ENCODE assay signal across 1 cellular context in the genomic region with DNA sequence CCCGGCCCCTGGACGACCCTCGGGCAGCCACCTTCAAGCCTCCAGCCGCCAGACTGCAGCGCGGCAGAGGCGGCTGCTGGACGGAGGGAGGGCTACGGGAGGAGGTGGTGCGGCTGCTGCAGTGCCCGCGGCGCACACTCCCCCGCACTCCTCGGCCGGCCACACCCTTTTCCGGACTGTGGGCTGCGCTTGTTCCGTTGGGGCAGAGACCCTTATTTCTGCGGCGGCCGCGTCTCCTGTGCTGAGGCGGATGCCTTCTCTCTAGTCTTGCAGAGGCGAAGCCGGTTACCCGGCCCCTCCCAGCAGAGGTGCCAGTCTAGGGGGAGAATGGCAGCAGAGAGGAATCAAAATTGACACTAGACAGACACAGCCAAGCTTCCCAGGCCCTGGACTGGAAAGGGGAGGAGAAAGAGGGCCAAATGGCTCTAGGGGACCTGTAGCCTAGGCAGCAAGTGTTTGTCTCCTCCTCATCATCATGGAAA.
TF ChIP-seq lines count a peak whose summit lies in the region.

No MANE protein-coding gene starts in this region.

TF ChIP-seq in K562, 482 proteins besides CTCF, POLR2A, EP300 and RAD21 (continued from another document and continues in another):
- TF ChIP-seq, protein P1, sequence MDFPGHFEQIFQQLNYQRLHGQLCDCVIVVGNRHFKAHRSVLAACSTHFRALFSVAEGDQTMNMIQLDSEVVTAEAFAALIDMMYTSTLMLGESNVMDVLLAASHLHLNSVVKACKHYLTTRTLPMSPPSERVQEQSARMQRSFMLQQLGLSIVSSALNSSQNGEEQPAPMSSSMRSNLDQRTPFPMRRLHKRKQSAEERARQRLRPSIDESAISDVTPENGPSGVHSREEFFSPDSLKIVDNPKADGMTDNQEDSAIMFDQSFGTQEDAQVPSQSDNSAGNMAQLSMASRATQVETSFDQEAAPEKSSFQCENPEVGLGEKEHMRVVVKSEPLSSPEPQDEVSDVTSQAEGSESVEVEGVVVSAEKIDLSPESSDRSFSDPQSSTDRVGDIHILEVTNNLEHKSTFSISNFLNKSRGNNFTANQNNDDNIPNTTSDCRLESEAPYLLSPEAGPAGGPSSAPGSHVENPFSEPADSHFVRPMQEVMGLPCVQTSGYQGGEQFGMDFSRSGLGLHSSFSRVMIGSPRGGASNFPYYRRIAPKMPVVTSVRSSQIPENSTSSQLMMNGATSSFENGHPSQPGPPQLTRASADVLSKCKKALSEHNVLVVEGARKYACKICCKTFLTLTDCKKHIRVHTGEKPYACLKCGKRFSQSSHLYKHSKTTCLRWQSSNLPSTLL (IDR thresholded peaks at IDR 0.05), result no peak
- peak; percentile 45; the same call in 1 of the 2 replicates for TF ChIP-seq ZNF583 (CRISPR knock-in tag; IDR thresholded peaks at IDR 0.05)
- peak; percentile 95 for TF ChIP-seq EGR1 (conservative IDR thresholded peaks at IDR 0.05)
- no peak for TF ChIP-seq SREBF1 (IDR thresholded peaks at IDR 0.05; ENCODE audit: borderline replicate concordance, low read depth, low read length)
- TF ChIP-seq PHF21A (IDR thresholded peaks at IDR 0.05; ENCODE audit: borderline replicate concordance, low read depth), result no peak
- peak; percentile 55 for TF ChIP-seq PCBP1 (IDR thresholded peaks at IDR 0.05; ENCODE audit: low read depth, low read length, poor library complexity, severe bottlenecking)
- no peak for TF ChIP-seq NCOA4 (IDR thresholded peaks at IDR 0.05; ENCODE audit: partially characterized antibody)
- TF ChIP-seq ZBTB7A (IDR thresholded peaks at IDR 0.05; ENCODE audit: borderline replicate concordance, control insufficient read depth, low read depth, low read length), result peak; percentile 75; the same call in 1 of the 2 replicates
- TF ChIP-seq TAF9B (IDR thresholded peaks at IDR 0.05; ENCODE audit: partially characterized antibody), result peak; percentile 59
- no peak for TF ChIP-seq MECOM (CRISPR knock-in tag; IDR thresholded peaks at IDR 0.05)
- no peak for TF ChIP-seq ZNF561 (CRISPR knock-in tag; conservative IDR thresholded peaks at IDR 0.05)
- no peak for TF ChIP-seq KDM1A (IDR thresholded peaks at IDR 0.05)
- TF ChIP-seq RHOXF2B (CRISPR knock-in tag; conservative IDR thresholded peaks at IDR 0.05), result no peak
- TF ChIP-seq POLR2H (tag; IDR thresholded peaks at IDR 0.05; ENCODE audit: low read depth), result peak; percentile 55
- TF ChIP-seq, protein P2, sequence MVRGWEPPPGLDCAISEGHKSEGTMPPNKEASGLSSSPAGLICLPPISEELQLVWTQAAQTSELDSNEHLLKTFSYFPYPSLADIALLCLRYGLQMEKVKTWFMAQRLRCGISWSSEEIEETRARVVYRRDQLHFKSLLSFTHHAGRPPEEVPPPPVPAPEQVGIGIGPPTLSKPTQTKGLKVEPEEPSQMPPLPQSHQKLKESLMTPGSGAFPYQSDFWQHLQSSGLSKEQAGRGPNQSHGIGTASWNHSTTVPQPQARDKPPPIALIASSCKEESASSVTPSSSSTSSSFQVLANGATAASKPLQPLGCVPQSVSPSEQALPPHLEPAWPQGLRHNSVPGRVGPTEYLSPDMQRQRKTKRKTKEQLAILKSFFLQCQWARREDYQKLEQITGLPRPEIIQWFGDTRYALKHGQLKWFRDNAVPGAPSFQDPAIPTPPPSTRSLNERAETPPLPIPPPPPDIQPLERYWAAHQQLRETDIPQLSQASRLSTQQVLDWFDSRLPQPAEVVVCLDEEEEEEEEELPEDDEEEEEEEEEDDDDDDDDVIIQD (CRISPR knock-in tag; IDR thresholded peaks at IDR 0.05), result 0 out of 2 replicates have a peak, but pooled peaks have one; percentile 30
- peak; percentile 85 for TF ChIP-seq CCNT2 (IDR thresholded peaks at IDR 0.05; ENCODE audit: borderline replicate concordance, extremely low read depth, insufficient read length, low read depth, low read length)
- TF ChIP-seq, protein P3, sequence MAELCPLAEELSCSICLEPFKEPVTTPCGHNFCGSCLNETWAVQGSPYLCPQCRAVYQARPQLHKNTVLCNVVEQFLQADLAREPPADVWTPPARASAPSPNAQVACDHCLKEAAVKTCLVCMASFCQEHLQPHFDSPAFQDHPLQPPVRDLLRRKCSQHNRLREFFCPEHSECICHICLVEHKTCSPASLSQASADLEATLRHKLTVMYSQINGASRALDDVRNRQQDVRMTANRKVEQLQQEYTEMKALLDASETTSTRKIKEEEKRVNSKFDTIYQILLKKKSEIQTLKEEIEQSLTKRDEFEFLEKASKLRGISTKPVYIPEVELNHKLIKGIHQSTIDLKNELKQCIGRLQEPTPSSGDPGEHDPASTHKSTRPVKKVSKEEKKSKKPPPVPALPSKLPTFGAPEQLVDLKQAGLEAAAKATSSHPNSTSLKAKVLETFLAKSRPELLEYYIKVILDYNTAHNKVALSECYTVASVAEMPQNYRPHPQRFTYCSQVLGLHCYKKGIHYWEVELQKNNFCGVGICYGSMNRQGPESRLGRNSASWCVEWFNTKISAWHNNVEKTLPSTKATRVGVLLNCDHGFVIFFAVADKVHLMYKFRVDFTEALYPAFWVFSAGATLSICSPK (IDR thresholded peaks at IDR 0.05; ENCODE audit: borderline replicate concordance), result no peak
- no peak for TF ChIP-seq ZFPM2 (CRISPR knock-in tag; IDR thresholded peaks at IDR 0.05)
- 0 out of 2 replicates have a peak, but pooled peaks have one; percentile 6 for TF ChIP-seq ZSCAN32 (CRISPR knock-in tag; IDR thresholded peaks at IDR 0.05)
- TF ChIP-seq, protein P4, sequence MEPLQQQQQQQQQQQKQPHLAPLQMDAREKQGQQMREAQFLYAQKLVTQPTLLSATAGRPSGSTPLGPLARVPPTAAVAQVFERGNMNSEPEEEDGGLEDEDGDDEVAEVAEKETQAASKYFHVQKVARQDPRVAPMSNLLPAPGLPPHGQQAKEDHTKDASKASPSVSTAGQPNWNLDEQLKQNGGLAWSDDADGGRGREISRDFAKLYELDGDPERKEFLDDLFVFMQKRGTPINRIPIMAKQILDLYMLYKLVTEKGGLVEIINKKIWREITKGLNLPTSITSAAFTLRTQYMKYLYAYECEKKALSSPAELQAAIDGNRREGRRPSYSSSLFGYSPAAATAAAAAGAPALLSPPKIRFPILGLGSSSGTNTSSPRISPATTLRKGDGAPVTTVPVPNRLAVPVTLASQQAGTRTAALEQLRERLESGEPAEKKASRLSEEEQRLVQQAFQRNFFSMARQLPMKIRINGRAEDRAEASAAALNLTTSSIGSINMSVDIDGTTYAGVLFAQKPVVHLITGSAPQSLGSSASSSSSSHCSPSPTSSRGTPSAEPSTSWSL (CRISPR knock-in tag; IDR thresholded peaks at IDR 0.05; ENCODE audit: borderline replicate concordance), result no peak
- TF ChIP-seq NBN (IDR thresholded peaks at IDR 0.05; ENCODE audit: low read depth), result peak; percentile 66; the same call in 1 of the 2 replicates
- TF ChIP-seq MYC (IDR thresholded peaks at IDR 0.05; ENCODE audit: low read depth, low read length), result peak; percentile 57; the same call in 1 of the 2 replicates
- TF ChIP-seq MYC (CRISPR knock-in tag; IDR thresholded peaks at IDR 0.05; ENCODE audit: borderline replicate concordance, low read depth), result no peak
- TF ChIP-seq, protein P5, sequence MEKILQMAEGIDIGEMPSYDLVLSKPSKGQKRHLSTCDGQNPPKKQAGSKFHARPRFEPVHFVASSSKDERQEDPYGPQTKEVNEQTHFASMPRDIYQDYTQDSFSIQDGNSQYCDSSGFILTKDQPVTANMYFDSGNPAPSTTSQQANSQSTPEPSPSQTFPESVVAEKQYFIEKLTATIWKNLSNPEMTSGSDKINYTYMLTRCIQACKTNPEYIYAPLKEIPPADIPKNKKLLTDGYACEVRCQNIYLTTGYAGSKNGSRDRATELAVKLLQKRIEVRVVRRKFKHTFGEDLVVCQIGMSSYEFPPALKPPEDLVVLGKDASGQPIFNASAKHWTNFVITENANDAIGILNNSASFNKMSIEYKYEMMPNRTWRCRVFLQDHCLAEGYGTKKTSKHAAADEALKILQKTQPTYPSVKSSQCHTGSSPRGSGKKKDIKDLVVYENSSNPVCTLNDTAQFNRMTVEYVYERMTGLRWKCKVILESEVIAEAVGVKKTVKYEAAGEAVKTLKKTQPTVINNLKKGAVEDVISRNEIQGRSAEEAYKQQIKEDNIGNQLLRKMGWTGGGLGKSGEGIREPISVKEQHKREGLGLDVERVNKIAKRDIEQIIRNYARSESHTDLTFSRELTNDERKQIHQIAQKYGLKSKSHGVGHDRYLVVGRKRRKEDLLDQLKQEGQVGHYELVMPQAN (IDR thresholded peaks at IDR 0.05; ENCODE audit: borderline replicate concordance), result peak; percentile 71; the same call in 1 of the 2 replicates
- peak; percentile 52; the same call in 1 of the 2 replicates for TF ChIP-seq SP1 (CRISPR knock-in tag; IDR thresholded peaks at IDR 0.05)
- TF ChIP-seq KAT2B (IDR thresholded peaks at IDR 0.05; ENCODE audit: low read depth, low read length), result no peak
- no peak for TF ChIP-seq HIVEP1 (CRISPR knock-in tag; IDR thresholded peaks at IDR 0.05)
- no peak for TF ChIP-seq ARHGAP35 (IDR thresholded peaks at IDR 0.05; ENCODE audit: partially characterized antibody)
- TF ChIP-seq ZNF408 (CRISPR knock-in tag; IDR thresholded peaks at IDR 0.05; ENCODE audit: low read depth), result no peak
- TF ChIP-seq SMAD4 (CRISPR knock-in tag; conservative IDR thresholded peaks at IDR 0.05), result peak; percentile 93
- TF ChIP-seq, protein P6, sequence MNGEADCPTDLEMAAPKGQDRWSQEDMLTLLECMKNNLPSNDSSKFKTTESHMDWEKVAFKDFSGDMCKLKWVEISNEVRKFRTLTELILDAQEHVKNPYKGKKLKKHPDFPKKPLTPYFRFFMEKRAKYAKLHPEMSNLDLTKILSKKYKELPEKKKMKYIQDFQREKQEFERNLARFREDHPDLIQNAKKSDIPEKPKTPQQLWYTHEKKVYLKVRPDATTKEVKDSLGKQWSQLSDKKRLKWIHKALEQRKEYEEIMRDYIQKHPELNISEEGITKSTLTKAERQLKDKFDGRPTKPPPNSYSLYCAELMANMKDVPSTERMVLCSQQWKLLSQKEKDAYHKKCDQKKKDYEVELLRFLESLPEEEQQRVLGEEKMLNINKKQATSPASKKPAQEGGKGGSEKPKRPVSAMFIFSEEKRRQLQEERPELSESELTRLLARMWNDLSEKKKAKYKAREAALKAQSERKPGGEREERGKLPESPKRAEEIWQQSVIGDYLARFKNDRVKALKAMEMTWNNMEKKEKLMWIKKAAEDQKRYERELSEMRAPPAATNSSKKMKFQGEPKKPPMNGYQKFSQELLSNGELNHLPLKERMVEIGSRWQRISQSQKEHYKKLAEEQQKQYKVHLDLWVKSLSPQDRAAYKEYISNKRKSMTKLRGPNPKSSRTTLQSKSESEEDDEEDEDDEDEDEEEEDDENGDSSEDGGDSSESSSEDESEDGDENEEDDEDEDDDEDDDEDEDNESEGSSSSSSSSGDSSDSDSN (IDR thresholded peaks at IDR 0.05; ENCODE audit: borderline replicate concordance in 1 of 2, low read depth in 2 of 2, low read length in 2 of 2), result peak; percentile 79 to 81; a peak in 3 of 4 replicates
- TF ChIP-seq, protein P7, sequence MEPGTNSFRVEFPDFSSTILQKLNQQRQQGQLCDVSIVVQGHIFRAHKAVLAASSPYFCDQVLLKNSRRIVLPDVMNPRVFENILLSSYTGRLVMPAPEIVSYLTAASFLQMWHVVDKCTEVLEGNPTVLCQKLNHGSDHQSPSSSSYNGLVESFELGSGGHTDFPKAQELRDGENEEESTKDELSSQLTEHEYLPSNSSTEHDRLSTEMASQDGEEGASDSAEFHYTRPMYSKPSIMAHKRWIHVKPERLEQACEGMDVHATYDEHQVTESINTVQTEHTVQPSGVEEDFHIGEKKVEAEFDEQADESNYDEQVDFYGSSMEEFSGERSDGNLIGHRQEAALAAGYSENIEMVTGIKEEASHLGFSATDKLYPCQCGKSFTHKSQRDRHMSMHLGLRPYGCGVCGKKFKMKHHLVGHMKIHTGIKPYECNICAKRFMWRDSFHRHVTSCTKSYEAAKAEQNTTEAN (CRISPR knock-in tag; IDR thresholded peaks at IDR 0.05), result 0 out of 2 replicates have a peak, but pooled peaks have one; percentile 57
- TF ChIP-seq LARP7 (IDR thresholded peaks at IDR 0.05), result no peak
- peak; percentile 68 for TF ChIP-seq ETV1 (tag; conservative IDR thresholded peaks at IDR 0.05; ENCODE audit: low read depth)
- TF ChIP-seq ILK (tag; IDR thresholded peaks at IDR 0.05; ENCODE audit: borderline replicate concordance, low read depth), result no peak
- TF ChIP-seq C11orf30 (IDR thresholded peaks at IDR 0.05; ENCODE audit: low read depth), result no peak
- TF ChIP-seq ESRRA (IDR thresholded peaks at IDR 0.05; ENCODE audit: borderline replicate concordance, low read depth), result peak; percentile 43; the same call in 1 of the 2 replicates
- TF ChIP-seq BRD9 (IDR thresholded peaks at IDR 0.05; ENCODE audit: low read depth, partially characterized antibody), result peak; percentile 15
- TF ChIP-seq, protein P8, sequence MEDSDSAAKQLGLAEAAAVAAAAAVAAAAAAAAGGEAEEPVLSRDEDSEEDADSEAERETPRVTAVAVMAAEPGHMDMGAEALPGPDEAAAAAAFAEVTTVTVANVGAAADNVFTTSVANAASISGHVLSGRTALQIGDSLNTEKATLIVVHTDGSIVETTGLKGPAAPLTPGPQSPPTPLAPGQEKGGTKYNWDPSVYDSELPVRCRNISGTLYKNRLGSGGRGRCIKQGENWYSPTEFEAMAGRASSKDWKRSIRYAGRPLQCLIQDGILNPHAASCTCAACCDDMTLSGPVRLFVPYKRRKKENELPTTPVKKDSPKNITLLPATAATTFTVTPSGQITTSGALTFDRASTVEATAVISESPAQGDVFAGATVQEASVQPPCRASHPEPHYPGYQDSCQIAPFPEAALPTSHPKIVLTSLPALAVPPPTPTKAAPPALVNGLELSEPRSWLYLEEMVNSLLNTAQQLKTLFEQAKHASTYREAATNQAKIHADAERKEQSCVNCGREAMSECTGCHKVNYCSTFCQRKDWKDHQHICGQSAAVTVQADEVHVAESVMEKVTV (CRISPR knock-in tag; IDR thresholded peaks at IDR 0.05), result no peak
- no peak for TF ChIP-seq NFE2L1 (tag; IDR thresholded peaks at IDR 0.05; ENCODE audit: borderline replicate concordance, low read depth)
- no peak for TF ChIP-seq MCM2 (IDR thresholded peaks at IDR 0.05; ENCODE audit: low read depth)
- no peak for TF ChIP-seq EZH2 (IDR thresholded peaks at IDR 0.05; ENCODE audit: borderline replicate concordance, low read depth, low read length)
- peak; percentile 33 for TF ChIP-seq CBFA2T3 (IDR thresholded peaks at IDR 0.05)
